In genomic region chr3:79632842-79633241, GRCh38 we compare ENCODE assay signal across 37 cellular contexts.
"Had no signal": no experiment of that assay in that cellular context is flagged by ENCODE, and none has a peak within 500 bp of the region (broad histone marks: within the 10 kb centered on the region; RNA-seq: fewer than 3 reads in every experiment).

No MANE protein-coding gene starts in this region.

- H3K4me1 Mint-ChIP-seq: activated B cell treated with CpG ODN at 0.5 μM for 24 hours; activated CD4-positive, alpha-beta T cell treated with anti-CD3 and anti-CD28 coated beads, Interleukin-2, amount 10 ng/mL, durations not matched to agents 24 days and 14 days; activated naive CD8-positive, alpha-beta T cell treated with anti-CD3 and anti-CD28 coated beads for 36 hours; activated T-helper 17 cell treated with anti-CD3 and anti-CD28 coated beads, Interleukin-2, amount 50 U/mL, for 72 hours had no signal

- H3K4me1 ChIP-seq: adrenal gland, body of pancreas had no signal

- H3K36me3 ChIP-seq: adrenal gland, brain microvascular endothelial cell had no signal

- H3K27me3 ChIP-seq: adrenal gland, body of pancreas, brain microvascular endothelial cell had no signal

- FAIRE-seq: astrocyte, TTC549 had no signal

- ATAC-seq: activated CD8-positive, alpha-beta T cell treated with anti-CD3 and anti-CD28 coated beads for 36 hours; activated naive CD4-positive, alpha-beta T cell treated with anti-CD3 and anti-CD28 coated beads, Interleukin-2, amount 50 U/mL, for 72 hours; activated T-cell treated with anti-CD3 and anti-CD28 coated beads, Interleukin-2, amount 50 U/mL, for 4 hours; activated T-cell treated with anti-CD3 and anti-CD28 coated beads, Interleukin-2, amount 50 U/mL, for 72 hours; activated T-helper 17 cell treated with anti-CD3 and anti-CD28 coated beads, Interleukin-2, amount 50 U/mL, for 72 hours; body of pancreas had no signal

- H3K27me3 Mint-ChIP-seq: activated B cell treated with CpG ODN at 0.5 μM for 24 hours; activated CD4-positive, alpha-beta memory T cell treated with anti-CD3 and anti-CD28 coated beads for 36 hours; activated CD4-positive, alpha-beta T cell treated with anti-CD3 and anti-CD28 coated beads, Interleukin-2, amount 10 ng/mL, durations not matched to agents 24 days and 14 days; activated CD8-positive, alpha-beta T cell treated with anti-CD3 and anti-CD28 coated beads for 36 hours; activated naive CD8-positive, alpha-beta T cell treated with anti-CD3 and anti-CD28 coated beads for 36 hours; activated T-helper 17 cell treated with anti-CD3 and anti-CD28 coated beads, Interleukin-2, amount 50 U/mL, for 72 hours had no signal

- DNase-seq: activated B cell treated with CpG ODN at 0.5 μM for 24 hours; activated CD4-positive, alpha-beta memory T cell treated with anti-CD3 and anti-CD28 coated beads for 36 hours; activated CD4-positive, alpha-beta T cell treated with anti-CD3 and anti-CD28 coated beads for 4 hours; activated CD4-positive, alpha-beta T cell treated with anti-CD3 and anti-CD28 coated beads, Interleukin-2, amount 10 ng/mL, durations not matched to agents 24 days and 14 days; activated CD4-positive, alpha-beta T cell treated with anti-CD3 and anti-CD28 coated beads, Interleukin-2, amount 50 U/mL, for 1 hour; activated CD4-positive, alpha-beta T cell treated with anti-CD3 and anti-CD28 coated beads, Interleukin-2, amount 50 U/mL, for 4 hours; activated CD4-positive, CD25-positive, alpha-beta regulatory T cell treated with anti-CD3 and anti-CD28 coated beads, Interleukin-2, amount 50 U/mL, for 72 hours; activated CD8-positive, alpha-beta memory T cell treated with anti-CD3 and anti-CD28 coated beads, Interleukin-2, amount 50 U/mL, for 4 hours; activated CD8-positive, alpha-beta T cell treated with anti-CD3 and anti-CD28 coated beads for 36 hours; activated effector memory CD4-positive, alpha-beta T cell treated with anti-CD3 and anti-CD28 coated beads, Interleukin-2, amount 50 U/mL, for 16 hours; activated gamma-delta T cell treated with Interleukin-2 at 50 U/mL for 16 hours; activated naive CD4-positive, alpha-beta T cell; activated naive CD4-positive, alpha-beta T cell treated with anti-CD3 and anti-CD28 coated beads for 36 hours; activated naive CD4-positive, alpha-beta T cell treated with anti-CD3 and anti-CD28 coated beads, Interleukin-2, amount 50 U/mL, for 16 hours; activated naive CD8-positive, alpha-beta T cell treated with anti-CD3 and anti-CD28 coated beads for 36 hours; activated T-cell treated with anti-CD3 and anti-CD28 coated beads for 4 hours; activated T-cell treated with anti-CD3 and anti-CD28 coated beads, Interleukin-2, amount 50 U/mL, for 1 hour; activated T-cell treated with anti-CD3 and anti-CD28 coated beads, Interleukin-2, amount 50 U/mL, for 4 hours; activated T-cell treated with anti-CD3 and anti-CD28 coated beads, Interleukin-2, amount 50 U/mL, for 72 hours; adrenal gland; amniotic stem cell; aorta; body of pancreas; brain microvascular endothelial cell; central memory CD4-positive, alpha-beta T cell; SW 1271; T-helper 1 cell; T-helper 2 cell; T-helper 9 cell had no signal

- H3K4me3 Mint-ChIP-seq: activated B cell treated with CpG ODN at 0.5 μM for 24 hours; activated CD4-positive, alpha-beta memory T cell treated with anti-CD3 and anti-CD28 coated beads for 36 hours; activated CD4-positive, alpha-beta T cell treated with anti-CD3 and anti-CD28 coated beads, Interleukin-2, amount 10 ng/mL, durations not matched to agents 24 days and 14 days; activated CD8-positive, alpha-beta T cell treated with anti-CD3 and anti-CD28 coated beads for 36 hours; activated naive CD4-positive, alpha-beta T cell treated with anti-CD3 and anti-CD28 coated beads for 36 hours; activated naive CD8-positive, alpha-beta T cell treated with anti-CD3 and anti-CD28 coated beads for 36 hours; activated T-cell treated with anti-CD3 and anti-CD28 coated beads, Interleukin-2, amount 50 U/mL, for 4 hours; activated T-cell treated with anti-CD3 and anti-CD28 coated beads, Interleukin-2, amount 50 U/mL, for 72 hours; activated T-helper 1 cell treated with anti-CD3 and anti-CD28 coated beads, Interleukin-12 subunit alpha, Interleukin-12 subunit beta, Interleukin-2, Interleukin-4 antibody, amounts not matched to agents 30 ng/mL and 10 ng/mL and 1 ng/mL, durations not matched to agents 14 hours and 24 hours and 36 hours; activated T-helper 17 cell treated with anti-CD3 and anti-CD28 coated beads, Interleukin-2, amount 50 U/mL, for 72 hours; T-helper 1 cell treated with Interleukin-12 subunit alpha and Interleukin-12 subunit beta and Interleukin-4 antibody, amounts not matched to agents 30 μg/mL and 1 μg/mL, for 36 hours; T-helper 2 cell treated with Interferon-gamma antibody and Interleukin-4, amounts not matched to agents 5 μg/mL and 100 μg/mL, for 36 hours had no signal

- H3K9me3 ChIP-seq: adrenal gland, body of pancreas had no signal

- H3K4me3 ChIP-seq: adrenal gland, body of pancreas had no signal

- H3K36me3 Mint-ChIP-seq: activated CD4-positive, alpha-beta memory T cell treated with anti-CD3 and anti-CD28 coated beads for 36 hours; activated naive CD4-positive, alpha-beta T cell treated with anti-CD3 and anti-CD28 coated beads, Interleukin-2, amount 50 U/mL, for 72 hours; activated naive CD8-positive, alpha-beta T cell treated with anti-CD3 and anti-CD28 coated beads for 36 hours had no signal

- H3K27ac Mint-ChIP-seq: activated B cell treated with CpG ODN at 0.5 μM for 24 hours; activated CD4-positive, alpha-beta memory T cell treated with anti-CD3 and anti-CD28 coated beads for 36 hours; activated CD4-positive, alpha-beta T cell treated with anti-CD3 and anti-CD28 coated beads, Interleukin-2, amount 10 ng/mL, durations not matched to agents 24 days and 14 days; activated CD8-positive, alpha-beta T cell treated with anti-CD3 and anti-CD28 coated beads for 36 hours; activated naive CD4-positive, alpha-beta T cell treated with anti-CD3 and anti-CD28 coated beads for 36 hours; activated naive CD4-positive, alpha-beta T cell treated with anti-CD3 and anti-CD28 coated beads, Interleukin-2, amount 50 U/mL, for 72 hours; activated naive CD8-positive, alpha-beta T cell treated with anti-CD3 and anti-CD28 coated beads for 36 hours; activated T-cell treated with anti-CD3 and anti-CD28 coated beads, Interleukin-2, amount 50 U/mL, for 72 hours; activated T-helper 1 cell treated with anti-CD3 and anti-CD28 coated beads, Interleukin-12 subunit alpha, Interleukin-12 subunit beta, Interleukin-2, Interleukin-4 antibody, amounts not matched to agents 30 ng/mL and 10 ng/mL and 1 ng/mL, durations not matched to agents 14 hours and 24 hours and 36 hours; activated T-helper 17 cell treated with anti-CD3 and anti-CD28 coated beads, Interleukin-2, amount 50 U/mL, for 72 hours; T-helper 1 cell treated with Interleukin-12 subunit alpha and Interleukin-12 subunit beta and Interleukin-4 antibody, amounts not matched to agents 30 μg/mL and 1 μg/mL, for 36 hours; T-helper 2 cell treated with Interferon-gamma antibody and Interleukin-4, amounts not matched to agents 5 μg/mL and 100 μg/mL, for 36 hours had no signal

- H3K27ac ChIP-seq: adrenal gland, body of pancreas, brain microvascular endothelial cell, VCaP had no signal
